ENCODE assay signal across 1 cellular context in genomic region chr17:47882695-47883588, GRCh38.
TF ChIP-seq lines count a peak whose summit lies in the region.

No MANE protein-coding gene starts in this region.

TF ChIP-seq in WTC11, 78 proteins besides CTCF, POLR2A, EP300 and RAD21:
- TF ChIP-seq ARID4B (CRISPR knock-in tag; IDR thresholded peaks at IDR 0.05; ENCODE audit: borderline replicate concordance), result no peak
- TF ChIP-seq E2F1 (CRISPR knock-in tag; IDR thresholded peaks at IDR 0.05), result no peak
- no peak for TF ChIP-seq GABPB1 (CRISPR knock-in tag; IDR thresholded peaks at IDR 0.05)
- no peak for TF ChIP-seq NR2C2 (CRISPR knock-in tag; IDR thresholded peaks at IDR 0.05)
- TF ChIP-seq MAX (CRISPR knock-in tag; IDR thresholded peaks at IDR 0.05), result no peak
- no peak for TF ChIP-seq KAT7 (CRISPR knock-in tag; IDR thresholded peaks at IDR 0.05; ENCODE audit: borderline replicate concordance)
- no peak for TF ChIP-seq ZNF317 (CRISPR knock-in tag; IDR thresholded peaks at IDR 0.05; ENCODE audit: borderline replicate concordance, low read depth)
- TF ChIP-seq GRHL2 (CRISPR knock-in tag; IDR thresholded peaks at IDR 0.05; ENCODE audit: insufficient replicate concordance, severe bottlenecking), result no peak
- TF ChIP-seq TEAD1 (CRISPR knock-in tag; IDR thresholded peaks at IDR 0.05), result no peak
- no peak for TF ChIP-seq ZSCAN18 (CRISPR knock-in tag; IDR thresholded peaks at IDR 0.05)
TF ChIP-seq in WTC11: peak in this region for 0.
